ENCODE assay signal across 5 cellular contexts in genomic region chr3:12787967-12788690, GRCh38. TPM values are rescaled to one million over a fixed set of nuclear protein-coding genes. Genes with fewer than 3 reads are reported as not detected.
"Had no signal": no experiment of that assay in that cellular context is flagged by ENCODE, and none has a peak within 500 bp of the region (broad histone marks: within the 10 kb centered on the region; RNA-seq: fewer than 3 reads in every experiment).

No MANE protein-coding gene starts in this region.

RNA-seq across cellular contexts. Expression of gene CAND2, which starts 8.4 kb away (rescaled TPM):
- total RNA-seq: MCF 10A had no signal

RNA-seq across cellular contexts. Expression of gene TMEM40, which starts 29.1 kb away (rescaled TPM):
- total RNA-seq: LHCN-M2, OCI-LY7, RPMI7951, SK-MEL-5 had no signal
